1 cellular context compared by ENCODE assay signal in the genomic region with DNA sequence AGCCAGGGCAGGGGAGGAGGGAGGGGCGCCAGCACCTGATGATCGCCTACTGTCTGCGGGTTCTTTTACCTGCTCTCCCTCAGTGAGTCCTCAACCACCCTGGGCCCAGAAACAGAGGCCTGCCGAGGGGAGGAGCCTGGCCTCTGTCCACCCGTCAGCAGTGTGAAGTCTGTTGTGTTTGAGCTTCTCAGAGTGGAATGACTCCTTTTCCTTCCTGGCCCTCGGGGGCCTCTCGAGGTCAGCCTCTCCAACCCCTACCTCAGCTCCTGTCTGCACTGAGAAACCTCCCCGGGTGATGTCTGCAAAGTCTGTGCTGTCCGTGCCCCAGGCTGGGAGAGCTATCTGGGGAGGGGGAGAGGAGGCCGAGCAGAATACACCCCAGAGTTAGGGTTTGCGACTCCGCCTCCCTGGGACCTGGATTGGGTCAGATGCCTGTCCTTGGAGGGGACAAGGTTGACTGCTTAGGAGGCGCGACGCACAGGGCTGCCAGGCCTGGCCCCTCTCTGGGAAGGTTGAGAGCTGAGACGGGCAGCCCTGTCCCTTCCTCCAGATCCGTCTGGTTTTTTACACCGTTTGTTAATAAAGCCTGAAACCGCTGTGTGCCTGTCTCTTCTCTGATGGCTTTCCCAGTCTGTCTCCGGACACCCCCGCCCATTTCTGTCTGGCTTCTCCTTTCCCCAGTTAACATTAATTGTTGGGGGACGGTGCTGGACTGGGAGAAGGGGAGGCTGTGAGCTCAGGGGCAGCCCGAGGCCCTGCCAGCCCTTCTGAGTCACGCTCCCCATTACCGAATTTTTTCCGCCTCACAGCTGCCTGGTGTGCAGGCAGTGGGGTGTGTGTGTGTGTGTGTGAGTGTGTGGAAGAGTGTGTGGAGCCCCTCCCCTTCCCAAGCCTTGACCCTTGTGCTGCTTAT.
TF ChIP-seq lines count a peak whose summit lies in the region.

No MANE protein-coding gene starts in this region.

TF ChIP-seq in K562, 482 proteins besides CTCF, POLR2A, EP300 and RAD21 (continued from another document and continues in another):
- TF ChIP-seq SNAPC5 (CRISPR knock-in tag; IDR thresholded peaks at IDR 0.05) (no peak), PKNOX1 (IDR thresholded peaks at IDR 0.05) (peak; percentile 26), CBX3 (IDR thresholded peaks at IDR 0.05; ENCODE audit: borderline replicate concordance in 1 of 2, low read length in 2 of 2) (no peak), COPS2 (conservative IDR thresholded peaks at IDR 0.05) (no peak), FOXA3 (CRISPR knock-in tag; conservative IDR thresholded peaks at IDR 0.05 in 1 of 2, IDR thresholded peaks at IDR 0.05 in 1 of 2) (no peak), JUN (IDR thresholded peaks at IDR 0.05; ENCODE audit: borderline replicate concordance, low read depth, low read length) (peak; percentile 67; the same call in 1 of the 2 replicates), JUN (CRISPR knock-in tag; IDR thresholded peaks at IDR 0.05; ENCODE audit: borderline replicate concordance) (no peak), ZNF77 (CRISPR knock-in tag; IDR thresholded peaks at IDR 0.05) (no peak), NFRKB (IDR thresholded peaks at IDR 0.05; ENCODE audit: low read depth) (no peak), PCBP2 (IDR thresholded peaks at IDR 0.05; ENCODE audit: low read depth, low read length, poor library complexity, severe bottlenecking) (no peak), BCL6 (CRISPR knock-in tag; IDR thresholded peaks at IDR 0.05) (no peak), SIN3A (IDR thresholded peaks at IDR 0.05; ENCODE audit: borderline replicate concordance in 2 of 2, control insufficient read depth in 1 of 2, low read depth in 2 of 2, low read length in 2 of 2) (no peak), MAX (CRISPR knock-in tag; IDR thresholded peaks at IDR 0.05) (peak; percentile 48; the same call in 1 of the 2 replicates), SMARCC2 (IDR thresholded peaks at IDR 0.05; ENCODE audit: low read depth) (peak; percentile 33; the same call in 1 of the 2 replicates), ZNF780A (CRISPR knock-in tag; IDR thresholded peaks at IDR 0.05) (no peak), RREB1 (CRISPR knock-in tag; IDR thresholded peaks at IDR 0.05) (no peak), POLR2H (tag; IDR thresholded peaks at IDR 0.05; ENCODE audit: low read depth) (no peak), ZNF175 (CRISPR knock-in tag; IDR thresholded peaks at IDR 0.05; ENCODE audit: low read depth) (no peak), SMARCE1 (IDR thresholded peaks at IDR 0.05) (peak; percentile 75), USF1 (CRISPR knock-in tag; IDR thresholded peaks at IDR 0.05) (peak; percentile 27; the same call in 1 of the 2 replicates)
- TF ChIP-seq, protein P1, sequence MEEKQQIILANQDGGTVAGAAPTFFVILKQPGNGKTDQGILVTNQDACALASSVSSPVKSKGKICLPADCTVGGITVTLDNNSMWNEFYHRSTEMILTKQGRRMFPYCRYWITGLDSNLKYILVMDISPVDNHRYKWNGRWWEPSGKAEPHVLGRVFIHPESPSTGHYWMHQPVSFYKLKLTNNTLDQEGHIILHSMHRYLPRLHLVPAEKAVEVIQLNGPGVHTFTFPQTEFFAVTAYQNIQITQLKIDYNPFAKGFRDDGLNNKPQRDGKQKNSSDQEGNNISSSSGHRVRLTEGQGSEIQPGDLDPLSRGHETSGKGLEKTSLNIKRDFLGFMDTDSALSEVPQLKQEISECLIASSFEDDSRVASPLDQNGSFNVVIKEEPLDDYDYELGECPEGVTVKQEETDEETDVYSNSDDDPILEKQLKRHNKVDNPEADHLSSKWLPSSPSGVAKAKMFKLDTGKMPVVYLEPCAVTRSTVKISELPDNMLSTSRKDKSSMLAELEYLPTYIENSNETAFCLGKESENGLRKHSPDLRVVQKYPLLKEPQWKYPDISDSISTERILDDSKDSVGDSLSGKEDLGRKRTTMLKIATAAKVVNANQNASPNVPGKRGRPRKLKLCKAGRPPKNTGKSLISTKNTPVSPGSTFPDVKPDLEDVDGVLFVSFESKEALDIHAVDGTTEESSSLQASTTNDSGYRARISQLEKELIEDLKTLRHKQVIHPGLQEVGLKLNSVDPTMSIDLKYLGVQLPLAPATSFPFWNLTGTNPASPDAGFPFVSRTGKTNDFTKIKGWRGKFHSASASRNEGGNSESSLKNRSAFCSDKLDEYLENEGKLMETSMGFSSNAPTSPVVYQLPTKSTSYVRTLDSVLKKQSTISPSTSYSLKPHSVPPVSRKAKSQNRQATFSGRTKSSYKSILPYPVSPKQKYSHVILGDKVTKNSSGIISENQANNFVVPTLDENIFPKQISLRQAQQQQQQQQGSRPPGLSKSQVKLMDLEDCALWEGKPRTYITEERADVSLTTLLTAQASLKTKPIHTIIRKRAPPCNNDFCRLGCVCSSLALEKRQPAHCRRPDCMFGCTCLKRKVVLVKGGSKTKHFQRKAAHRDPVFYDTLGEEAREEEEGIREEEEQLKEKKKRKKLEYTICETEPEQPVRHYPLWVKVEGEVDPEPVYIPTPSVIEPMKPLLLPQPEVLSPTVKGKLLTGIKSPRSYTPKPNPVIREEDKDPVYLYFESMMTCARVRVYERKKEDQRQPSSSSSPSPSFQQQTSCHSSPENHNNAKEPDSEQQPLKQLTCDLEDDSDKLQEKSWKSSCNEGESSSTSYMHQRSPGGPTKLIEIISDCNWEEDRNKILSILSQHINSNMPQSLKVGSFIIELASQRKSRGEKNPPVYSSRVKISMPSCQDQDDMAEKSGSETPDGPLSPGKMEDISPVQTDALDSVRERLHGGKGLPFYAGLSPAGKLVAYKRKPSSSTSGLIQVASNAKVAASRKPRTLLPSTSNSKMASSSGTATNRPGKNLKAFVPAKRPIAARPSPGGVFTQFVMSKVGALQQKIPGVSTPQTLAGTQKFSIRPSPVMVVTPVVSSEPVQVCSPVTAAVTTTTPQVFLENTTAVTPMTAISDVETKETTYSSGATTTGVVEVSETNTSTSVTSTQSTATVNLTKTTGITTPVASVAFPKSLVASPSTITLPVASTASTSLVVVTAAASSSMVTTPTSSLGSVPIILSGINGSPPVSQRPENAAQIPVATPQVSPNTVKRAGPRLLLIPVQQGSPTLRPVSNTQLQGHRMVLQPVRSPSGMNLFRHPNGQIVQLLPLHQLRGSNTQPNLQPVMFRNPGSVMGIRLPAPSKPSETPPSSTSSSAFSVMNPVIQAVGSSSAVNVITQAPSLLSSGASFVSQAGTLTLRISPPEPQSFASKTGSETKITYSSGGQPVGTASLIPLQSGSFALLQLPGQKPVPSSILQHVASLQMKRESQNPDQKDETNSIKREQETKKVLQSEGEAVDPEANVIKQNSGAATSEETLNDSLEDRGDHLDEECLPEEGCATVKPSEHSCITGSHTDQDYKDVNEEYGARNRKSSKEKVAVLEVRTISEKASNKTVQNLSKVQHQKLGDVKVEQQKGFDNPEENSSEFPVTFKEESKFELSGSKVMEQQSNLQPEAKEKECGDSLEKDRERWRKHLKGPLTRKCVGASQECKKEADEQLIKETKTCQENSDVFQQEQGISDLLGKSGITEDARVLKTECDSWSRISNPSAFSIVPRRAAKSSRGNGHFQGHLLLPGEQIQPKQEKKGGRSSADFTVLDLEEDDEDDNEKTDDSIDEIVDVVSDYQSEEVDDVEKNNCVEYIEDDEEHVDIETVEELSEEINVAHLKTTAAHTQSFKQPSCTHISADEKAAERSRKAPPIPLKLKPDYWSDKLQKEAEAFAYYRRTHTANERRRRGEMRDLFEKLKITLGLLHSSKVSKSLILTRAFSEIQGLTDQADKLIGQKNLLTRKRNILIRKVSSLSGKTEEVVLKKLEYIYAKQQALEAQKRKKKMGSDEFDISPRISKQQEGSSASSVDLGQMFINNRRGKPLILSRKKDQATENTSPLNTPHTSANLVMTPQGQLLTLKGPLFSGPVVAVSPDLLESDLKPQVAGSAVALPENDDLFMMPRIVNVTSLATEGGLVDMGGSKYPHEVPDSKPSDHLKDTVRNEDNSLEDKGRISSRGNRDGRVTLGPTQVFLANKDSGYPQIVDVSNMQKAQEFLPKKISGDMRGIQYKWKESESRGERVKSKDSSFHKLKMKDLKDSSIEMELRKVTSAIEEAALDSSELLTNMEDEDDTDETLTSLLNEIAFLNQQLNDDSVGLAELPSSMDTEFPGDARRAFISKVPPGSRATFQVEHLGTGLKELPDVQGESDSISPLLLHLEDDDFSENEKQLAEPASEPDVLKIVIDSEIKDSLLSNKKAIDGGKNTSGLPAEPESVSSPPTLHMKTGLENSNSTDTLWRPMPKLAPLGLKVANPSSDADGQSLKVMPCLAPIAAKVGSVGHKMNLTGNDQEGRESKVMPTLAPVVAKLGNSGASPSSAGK (IDR thresholded peaks at IDR 0.05) = no peak
- TF ChIP-seq, protein P2, sequence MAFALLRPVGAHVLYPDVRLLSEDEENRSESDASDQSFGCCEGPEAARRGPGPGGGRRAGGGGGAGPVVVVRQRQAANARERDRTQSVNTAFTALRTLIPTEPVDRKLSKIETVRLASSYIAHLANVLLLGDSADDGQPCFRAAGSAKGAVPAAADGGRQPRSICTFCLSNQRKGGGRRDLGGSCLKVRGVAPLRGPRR (CRISPR knock-in tag; IDR thresholded peaks at IDR 0.05) = no peak
- TF ChIP-seq, protein P3, sequence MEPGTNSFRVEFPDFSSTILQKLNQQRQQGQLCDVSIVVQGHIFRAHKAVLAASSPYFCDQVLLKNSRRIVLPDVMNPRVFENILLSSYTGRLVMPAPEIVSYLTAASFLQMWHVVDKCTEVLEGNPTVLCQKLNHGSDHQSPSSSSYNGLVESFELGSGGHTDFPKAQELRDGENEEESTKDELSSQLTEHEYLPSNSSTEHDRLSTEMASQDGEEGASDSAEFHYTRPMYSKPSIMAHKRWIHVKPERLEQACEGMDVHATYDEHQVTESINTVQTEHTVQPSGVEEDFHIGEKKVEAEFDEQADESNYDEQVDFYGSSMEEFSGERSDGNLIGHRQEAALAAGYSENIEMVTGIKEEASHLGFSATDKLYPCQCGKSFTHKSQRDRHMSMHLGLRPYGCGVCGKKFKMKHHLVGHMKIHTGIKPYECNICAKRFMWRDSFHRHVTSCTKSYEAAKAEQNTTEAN (CRISPR knock-in tag; IDR thresholded peaks at IDR 0.05) = no peak
- TF ChIP-seq, protein P4, sequence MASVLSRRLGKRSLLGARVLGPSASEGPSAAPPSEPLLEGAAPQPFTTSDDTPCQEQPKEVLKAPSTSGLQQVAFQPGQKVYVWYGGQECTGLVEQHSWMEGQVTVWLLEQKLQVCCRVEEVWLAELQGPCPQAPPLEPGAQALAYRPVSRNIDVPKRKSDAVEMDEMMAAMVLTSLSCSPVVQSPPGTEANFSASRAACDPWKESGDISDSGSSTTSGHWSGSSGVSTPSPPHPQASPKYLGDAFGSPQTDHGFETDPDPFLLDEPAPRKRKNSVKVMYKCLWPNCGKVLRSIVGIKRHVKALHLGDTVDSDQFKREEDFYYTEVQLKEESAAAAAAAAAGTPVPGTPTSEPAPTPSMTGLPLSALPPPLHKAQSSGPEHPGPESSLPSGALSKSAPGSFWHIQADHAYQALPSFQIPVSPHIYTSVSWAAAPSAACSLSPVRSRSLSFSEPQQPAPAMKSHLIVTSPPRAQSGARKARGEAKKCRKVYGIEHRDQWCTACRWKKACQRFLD (CRISPR knock-in tag; IDR thresholded peaks at IDR 0.05) = no peak
